ENCODE assay signal across 9 cellular contexts in the genomic region with DNA sequence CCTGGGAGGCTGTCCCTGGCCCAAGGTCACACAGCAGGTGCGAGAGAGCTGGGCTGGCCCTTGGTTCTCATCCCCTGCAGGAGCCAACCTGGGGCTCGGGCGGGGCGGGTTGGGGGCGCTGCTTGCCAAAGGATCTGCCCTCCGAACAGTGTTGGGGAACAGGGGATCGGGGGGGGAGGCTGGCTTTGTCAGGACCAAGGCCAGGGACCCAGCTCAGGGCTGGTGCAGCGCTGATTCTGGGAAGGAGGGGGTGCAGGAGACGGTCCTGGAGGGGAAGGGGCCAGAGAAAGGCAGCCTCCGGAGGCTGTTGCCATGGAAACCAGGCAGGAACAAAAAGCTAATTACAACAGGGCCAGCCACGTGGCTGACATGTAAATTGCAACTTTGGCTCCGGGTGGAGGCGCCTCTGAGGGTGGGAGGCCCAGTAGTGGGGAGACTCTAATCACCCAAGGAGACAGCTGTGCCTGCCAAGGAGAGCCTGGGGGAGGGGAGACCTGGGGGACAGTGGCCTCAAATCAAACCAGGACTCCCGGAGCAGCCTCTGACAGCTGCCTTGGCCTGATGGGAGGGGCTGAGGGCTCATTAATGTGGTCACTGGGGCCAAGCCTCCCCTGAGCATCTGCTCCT. TPM values are rescaled to one million over a fixed set of nuclear protein-coding genes. Genes with fewer than 3 reads are reported as not detected.
DNase-seq lines count a peak whose midpoint lies in the region; ATAC-seq and TF ChIP-seq lines count a peak whose summit lies in the region.
"Had no signal": no experiment of that assay in that cellular context is flagged by ENCODE, and none has a peak within 500 bp of the region (broad histone marks: within the 10 kb centered on the region; RNA-seq: fewer than 3 reads in every experiment).

No MANE protein-coding gene starts in this region.

- no peak overlapping the region for H2BK5ac ChIP-seq in trophoblast cell (ENCODE audit: low read depth, low read length, poor library complexity)

- no peaks in the 10 kb centered on the region for H3K9me2 ChIP-seq in PC-9 (ENCODE audit: insufficient read depth)

- no TSS peak for BruUV-seq in Calu3 (replicated peaks; lab: Mats Ljungman, UMichigan)
- BruUV-seq in PC-9 (replicated peaks; lab: Mats Ljungman, UMichigan): no TSS peak

- H3K79me1 ChIP-seq in trophoblast cell (ENCODE audit: low read length): peaks cover 24% of the 10 kb centered on the region

- DNase-seq in Calu3: peak; percentile 43
- DNase-seq in endothelial cell (ENCODE audit: low spot score): peak; percentile 47
- no peak for DNase-seq in trophoblast cell
- no peak for DNase-seq in PC-9

- WGBS in trophoblast cell (ENCODE audit: extremely low coverage, insufficient coverage, insufficient read length): no CpG with 5 or more reads among the region's 14 CpGs

- H3K9me3 Mint-ChIP-seq in Calu3 (ENCODE audit: low read depth, unreplicated experiment) (no peaks in the 10 kb centered on the region), endothelial cell (ENCODE audit: unreplicated experiment) (no peaks in the 10 kb centered on the region)

- H3K9me3 ChIP-seq in trophoblast cell (ENCODE audit: insufficient read depth, low read depth, low read length) (peaks cover 3% of the 10 kb centered on the region), PC-9 (ENCODE audit: insufficient read depth, low read depth) (no peaks in the 10 kb centered on the region)

- H3K36me3 Mint-ChIP-seq in Calu3 (ENCODE audit: insufficient read depth, unreplicated experiment) (peaks cover 71% of the 10 kb centered on the region), endothelial cell (ENCODE audit: low read depth, unreplicated experiment) (peaks cover 3% of the 10 kb centered on the region)

- H3K4me2 ChIP-seq in trophoblast cell (ENCODE audit: low read length) (peak overlapping the region; percentile 93), PC-9 (no peak overlapping the region)

- peak overlapping the region; percentile 88 for H3K27ac Mint-ChIP-seq in Calu3 (ENCODE audit: unreplicated experiment)
- no peak overlapping the region for H3K27ac Mint-ChIP-seq in endothelial cell (ENCODE audit: unreplicated experiment)

- TF ChIP-seq RAD21 in Ishikawa (IDR thresholded peaks at IDR 0.05; ENCODE audit: low read depth): no peak

- no peak overlapping the region for H2AK5ac ChIP-seq in trophoblast cell (ENCODE audit: low read length)

- H3K9ac ChIP-seq in trophoblast cell (ENCODE audit: low read length): no peak overlapping the region

- POLR2A ChIA-PET in PC-9 (lab: Charles Lee; ENCODE audit: unreplicated experiment): no interaction called here

- CTCF ChIA-PET in Calu3 (lab: Charles Lee) (interaction anchor here (0.6 to 1.5 kb wide), 3 partner anchors 17 to 224 kb away, joined by 3 to 4 read pairs (median 3); no protein-coding TSS in a partner anchor), PC-9 (lab: Charles Lee) (no interaction called here)

- H3K4me1 ChIP-seq in trophoblast cell (ENCODE audit: control insufficient read depth in 1 of 2, insufficient read depth in 2 of 2, low read length in 2 of 2) (peaks cover 28 to 34% of the 10 kb centered on the region in 2 experiments), PC-9 (replicated peaks; ENCODE audit: insufficient read depth) (peaks cover 32% of the 10 kb centered on the region)

- peak overlapping the region; percentile 4 for H3K18ac ChIP-seq in trophoblast cell (ENCODE audit: low read length)

- no peak overlapping the region for H4K12ac ChIP-seq in trophoblast cell (ENCODE audit: low read depth, low read length)

- no peak overlapping the region for H2BK12ac ChIP-seq in trophoblast cell (ENCODE audit: low read length)

- no peak overlapping the region for H4K8ac ChIP-seq in trophoblast cell (ENCODE audit: low read depth, low read length)

- H2AFZ ChIP-seq in trophoblast cell (ENCODE audit: insufficient read depth, low read length, poor library complexity) (no peak overlapping the region), PC-9 (no peak overlapping the region)

- H3F3A ChIP-seq in PC-9 (ENCODE audit: insufficient read depth, low read depth): peaks cover 21% of the 10 kb centered on the region; the same call in 1 of the 2 replicates

- no peak for TF ChIP-seq EP300 in Ishikawa (IDR thresholded peaks at IDR 0.05; ENCODE audit: borderline replicate concordance)

- H2BK120ac ChIP-seq in trophoblast cell (ENCODE audit: insufficient read depth, low read length, poor library complexity): no peak overlapping the region

- ATAC-seq in SK-N-SH treated with all-trans-retinoic acid at 6 μM for 48 hours: peak; percentile 1; the same call in 1 of the 3 replicates
- no peak for ATAC-seq in GM21528 (IDR thresholded peaks at IDR 0.05; ENCODE audit: low FRiP score, unreplicated experiment)
- no peak for ATAC-seq in GM21423 (IDR thresholded peaks at IDR 0.05; ENCODE audit: unreplicated experiment)

- peak overlapping the region; percentile 76 for H3K4me3 Mint-ChIP-seq in Calu3 (ENCODE audit: low read depth, unreplicated experiment)
- H3K4me3 Mint-ChIP-seq in endothelial cell (ENCODE audit: unreplicated experiment): no peak overlapping the region

- H3K36me3 ChIP-seq in trophoblast cell (ENCODE audit: control insufficient read depth in 1 of 2, insufficient read depth in 2 of 2, low read length in 2 of 2): peaks cover 7 to 10% of the 10 kb centered on the region in 2 experiments
- H3K36me3 ChIP-seq in PC-9 (ENCODE audit: low read depth): no peaks in the 10 kb centered on the region

- no peak overlapping the region for H3K4ac ChIP-seq in trophoblast cell (ENCODE audit: low read depth, low read length)

- H3K27me3 ChIP-seq in trophoblast cell (ENCODE audit: insufficient read depth, low read length): peaks cover 3% of the 10 kb centered on the region
- H3K27me3 ChIP-seq in PC-9 (ENCODE audit: insufficient read depth, low read depth): no peaks in the 10 kb centered on the region
- H3K27me3 ChIP-seq: SJSA1 had no signal

- H3K23ac ChIP-seq in trophoblast cell (ENCODE audit: low read length): no peak overlapping the region

- no peak overlapping the region for H3K14ac ChIP-seq in trophoblast cell (ENCODE audit: low read length)

- H3K4me1 Mint-ChIP-seq in Calu3 (ENCODE audit: low read depth, unreplicated experiment): peaks cover 8% of the 10 kb centered on the region
- H3K4me1 Mint-ChIP-seq in endothelial cell (ENCODE audit: unreplicated experiment): peaks cover 7% of the 10 kb centered on the region

- no peak for TF ChIP-seq CTCF in Calu3 (IDR thresholded peaks at IDR 0.05; ENCODE audit: unreplicated experiment)
- no peak for TF ChIP-seq CTCF in endothelial cell (IDR thresholded peaks at IDR 0.05; ENCODE audit: unreplicated experiment)
- TF ChIP-seq CTCF in PC-9 (conservative IDR thresholded peaks at IDR 0.05): no peak

- H3K27me3 Mint-ChIP-seq in Calu3 (ENCODE audit: unreplicated experiment) (no peaks in the 10 kb centered on the region), endothelial cell (ENCODE audit: unreplicated experiment) (peaks cover 14% of the 10 kb centered on the region)

- peaks cover 12% of the 10 kb centered on the region for H3K79me2 ChIP-seq in trophoblast cell (ENCODE audit: control insufficient read depth, insufficient read depth, low read length, poor library complexity)
- no peaks in the 10 kb centered on the region for H3K79me2 ChIP-seq in PC-9 (ENCODE audit: low read depth)

- peak overlapping the region; percentile 92 for H3K4me3 ChIP-seq in trophoblast cell (ENCODE audit: low read depth, low read length)
- H3K4me3 ChIP-seq in PC-9: no peak overlapping the region

- intact Hi-C loops in Calu3 (cut with micrococcal nuclease; ENCODE audit: unreplicated experiment) (no loop called here), PC-9 (cut with micrococcal nuclease; ENCODE audit: unreplicated experiment) (loop anchor here (5.0 to 10.0 kb wide), 2 partner anchors 120 to 222 kb away; a partner anchor contains a TSS)

- peaks cover 7% of the 10 kb centered on the region; the same call in 1 of the 2 replicates for H4K20me1 ChIP-seq in PC-9 (ENCODE audit: insufficient read depth)

- H4K91ac ChIP-seq in trophoblast cell (ENCODE audit: low read depth, low read length): no peak overlapping the region

- no peak overlapping the region for H3K27ac ChIP-seq in trophoblast cell (ENCODE audit: low read depth, low read length)
- no peak overlapping the region for H3K27ac ChIP-seq in PC-9
- H3K27ac ChIP-seq: SJSA1 had no signal

TF ChIP-seq in Ishikawa, 13 proteins besides CTCF, POLR2A, EP300 and RAD21 (continues in another document):
- TF ChIP-seq TCF12 (IDR thresholded peaks at IDR 0.05; ENCODE audit: low read depth): no peak

TF ChIP-seq in SK-N-SH treated with all-trans-retinoic acid at 6 μM for 48 hours, 23 proteins besides CTCF, POLR2A, EP300 and RAD21 (continues in another document):
- TF ChIP-seq TOX (CRISPR knock-in tag; IDR thresholded peaks at IDR 0.05; ENCODE audit: borderline replicate concordance): no peak
- no peak for TF ChIP-seq RARB (CRISPR knock-in tag; IDR thresholded peaks at IDR 0.05)
- no peak for TF ChIP-seq GLIS3 (CRISPR knock-in tag; IDR thresholded peaks at IDR 0.05)
- no peak for TF ChIP-seq TCF4 (CRISPR knock-in tag; IDR thresholded peaks at IDR 0.05; ENCODE audit: borderline replicate concordance)
- TF ChIP-seq BACH2 (CRISPR knock-in tag; IDR thresholded peaks at IDR 0.05; ENCODE audit: borderline replicate concordance): no peak
- TF ChIP-seq PPARA (CRISPR knock-in tag; IDR thresholded peaks at IDR 0.05; ENCODE audit: borderline replicate concordance): no peak

RNA-seq across cellular contexts. Expression of a gene that starts 1.3 kb away (rescaled TPM):
- total RNA-seq in Calu3 (2022) (52.1 and 61.5 TPM in 2 replicates), endothelial cell (ENCODE audit: unreplicated experiment) (95.7 TPM), PC-9 (2021) (79.6 and 105 TPM in 2 replicates)
- 398 and 423 TPM in 2 replicates for polyA plus RNA-seq in trophoblast cell (2013)

RNA-seq across cellular contexts. Expression of a gene that starts 5.7 kb away (rescaled TPM):
- total RNA-seq in Calu3 (2022): 16.9 and 17.4 TPM in 2 replicates
- 2.9 TPM for total RNA-seq in endothelial cell (ENCODE audit: unreplicated experiment)
- 3.3 TPM in 2 replicates for polyA plus RNA-seq in trophoblast cell (2013)
- 34.3 and 45.2 TPM in 2 replicates for total RNA-seq in PC-9 (2021)

RNA-seq across cellular contexts. Expression of a gene that starts 24.1 kb away (rescaled TPM):
- total RNA-seq in Calu3 (2022): 67.0 and 70.1 TPM in 2 replicates
- 65.5 TPM for total RNA-seq in endothelial cell (ENCODE audit: unreplicated experiment)
- 48.9 and 52.2 TPM in 2 replicates for polyA plus RNA-seq in trophoblast cell (2013)
- 59.6 and 66.9 TPM in 2 replicates for total RNA-seq in PC-9 (2021)

RNA-seq across cellular contexts. Expression of a gene that starts 51.0 kb away (rescaled TPM):
- total RNA-seq in Calu3 (2022) (270 and 300 TPM in 2 replicates), endothelial cell (ENCODE audit: unreplicated experiment) (210 TPM), PC-9 (2021) (298 and 347 TPM in 2 replicates)
- 163 and 166 TPM in 2 replicates for polyA plus RNA-seq in trophoblast cell (2013)

Comparison
In these comparisons a context has a peak if more than half of its experiments do, and no peak if none do; other contexts are left out.
1. DNase-seq: peak in Calu3 (single experiment) and endothelial cell (single experiment); none in trophoblast cell (0 of 2) and PC-9 (0 of 2).